In genomic region chr15:88465633-88466219, GRCh38 we compare ENCODE assay signal across 9 cellular contexts. TPM values are rescaled to one million over a fixed set of nuclear protein-coding genes. Genes with fewer than 3 reads are reported as not detected.
DNase-seq lines count a peak whose midpoint lies in the region; ATAC-seq, FAIRE-seq and TF ChIP-seq lines count a peak whose summit lies in the region.
"Had no signal": no experiment of that assay in that cellular context is flagged by ENCODE, and none has a peak within 500 bp of the region (broad histone marks: within the 10 kb centered on the region; RNA-seq: fewer than 3 reads in every experiment).

No MANE protein-coding gene starts in this region.

- H3K14ac ChIP-seq in IMR-90 (replicated peaks; ENCODE audit: low read depth, low read length), result no peak overlapping the region

- peaks cover 22% of the 10 kb centered on the region for H3K36me3 Mint-ChIP-seq in CD4-positive, CD25-positive, alpha-beta regulatory T cell
- H3K36me3 Mint-ChIP-seq in activated naive CD8-positive, alpha-beta T cell treated with anti-CD3 and anti-CD28 coated beads, Interleukin-2, amount 10 ng/mL, durations not matched to agents 7 days and 5 days, result peaks cover 5% of the 10 kb centered on the region

- H4K5ac ChIP-seq in IMR-90 (ENCODE audit: low read depth, low read length), result no peak overlapping the region

- dilution Hi-C loops in IMR-90 (cut with HindIII; ENCODE audit: low sequenced_read_pairs, unreplicated experiment), result no loop called here

- no peak for TF ChIP-seq RAD21 in IMR-90 (IDR thresholded peaks at IDR 0.05; ENCODE audit: low read length)

- no peak overlapping the region for H3K27ac ChIP-seq in CD4-positive, CD25-positive, alpha-beta regulatory T cell (ENCODE audit: insufficient read depth, low read length, poor library complexity, severe bottlenecking)
- H3K27ac ChIP-seq in IMR-90 (ENCODE audit: insufficient read depth, low read length), result no peak overlapping the region

- BruUV-seq in IMR-90 (replicated peaks; lab: Mats Ljungman, UMichigan), result no TSS peak

- H4K20me1 ChIP-seq in IMR-90 (ENCODE audit: insufficient read depth, low read length), result no peaks in the 10 kb centered on the region

- H3K4me1 Mint-ChIP-seq in CD4-positive, CD25-positive, alpha-beta regulatory T cell, result peaks cover 18 to 34% (median 20%) of the 10 kb centered on the region in 4 donors
- H3K4me1 Mint-ChIP-seq in activated naive CD8-positive, alpha-beta T cell treated with anti-CD3 and anti-CD28 coated beads, Interleukin-2, amount 10 ng/mL, durations not matched to agents 7 days and 5 days, result peaks cover 21% of the 10 kb centered on the region

- H2BK5ac ChIP-seq in IMR-90 (ENCODE audit: low read depth, low read length, poor library complexity, severe bottlenecking), result no peak overlapping the region

- peak overlapping the region in 2 of 4 donors; percentile 69 to 97 for H3K4me3 Mint-ChIP-seq in CD4-positive, CD25-positive, alpha-beta regulatory T cell
- H3K4me3 Mint-ChIP-seq in activated naive CD8-positive, alpha-beta T cell treated with anti-CD3 and anti-CD28 coated beads, Interleukin-2, amount 10 ng/mL, durations not matched to agents 7 days and 5 days, result peak overlapping the region; percentile 98

- ATAC-seq in CD4-positive, CD25-positive, alpha-beta regulatory T cell (ENCODE audit: low read depth in 2 of 2), result no peak
- no peak for ATAC-seq in IMR-90 (ENCODE audit: low read depth)
- no peak for ATAC-seq in activated naive CD8-positive, alpha-beta T cell treated with anti-CD3 and anti-CD28 coated beads, Interleukin-2, amount 10 ng/mL, durations not matched to agents 7 days and 5 days (ENCODE audit: low read depth)
- no peak for ATAC-seq in GM18517 (IDR thresholded peaks at IDR 0.05; ENCODE audit: unreplicated experiment)
- ATAC-seq in GM21786 (IDR thresholded peaks at IDR 0.05; ENCODE audit: unreplicated experiment), result no peak
- ATAC-seq: Panc1 had no signal

- no peak for DNase-seq in CD4-positive, CD25-positive, alpha-beta regulatory T cell
- peak; percentile 55 for DNase-seq in IMR-90
- no peak for DNase-seq in activated naive CD8-positive, alpha-beta T cell treated with anti-CD3 and anti-CD28 coated beads, Interleukin-2, amount 10 ng/mL, durations not matched to agents 7 days and 5 days
- DNase-seq in lung microvascular endothelial cell (ENCODE audit: low read depth in 2 of 2), result peak; percentile 55 to 80
- no peak for DNase-seq in D721Med (ENCODE audit: insufficient read length, low spot score)
- no peak for DNase-seq in NCI-H2107 treated with DMSO at 0.1 percent for 48 hours (lab: John Stamatoyannopoulos, UW; ENCODE audit: unreplicated experiment)

- H3K27me3 ChIP-seq in CD4-positive, CD25-positive, alpha-beta regulatory T cell (ENCODE audit: control insufficient read depth, insufficient read depth, low read length), result no peaks in the 10 kb centered on the region
- H3K27me3 ChIP-seq in IMR-90 (ENCODE audit: control insufficient read depth, insufficient read depth, low read length), result no peaks in the 10 kb centered on the region

- no peak overlapping the region for H3K4ac ChIP-seq in IMR-90 (ENCODE audit: low read depth, low read length)

- TF ChIP-seq CTCF in IMR-90 (conservative IDR thresholded peaks at IDR 0.05; ENCODE audit: low read depth, low read length) (no peak), D721Med (IDR thresholded peaks at IDR 0.05; ENCODE audit: insufficient read depth, missing control alignments) (no peak)

- POLR2A ChIA-PET in IMR-90 (lab: Charles Lee; ENCODE audit: unreplicated experiment), result no interaction called here
- POLR2A ChIA-PET in activated naive CD8-positive, alpha-beta T cell treated with anti-CD3 and anti-CD28 coated beads, Interleukin-2, amount 10 ng/mL, durations not matched to agents 7 days and 5 days (lab: Charles Lee), result interaction anchor here (1.0 kb wide), 1 partner anchor 549 kb away, joined by 5 read pairs; no protein-coding TSS in a partner anchor

- FAIRE-seq in D721Med (lab: Jason Lieb, UNC), result no peak

- no peak overlapping the region for H3K9ac ChIP-seq in IMR-90 (ENCODE audit: low read depth, low read length)

- no peak overlapping the region for H2AK5ac ChIP-seq in IMR-90 (ENCODE audit: low read depth, low read length)

- H4K91ac ChIP-seq in IMR-90 (ENCODE audit: insufficient read depth, low read depth, low read length), result no peak overlapping the region

- no peak for TF ChIP-seq POLR2A in IMR-90 (IDR thresholded peaks at IDR 0.05; ENCODE audit: low read depth, low read length)

- no peaks in the 10 kb centered on the region for H3K9me3 ChIP-seq in CD4-positive, CD25-positive, alpha-beta regulatory T cell (ENCODE audit: control insufficient read depth in 2 of 2, low read length in 2 of 2)
- H3K9me3 ChIP-seq in IMR-90 (ENCODE audit: control insufficient read depth, insufficient read depth, low read length), result no peaks in the 10 kb centered on the region

- intact Hi-C loops in IMR-90 (cut with micrococcal nuclease), result no loop called here

- H2AFZ ChIP-seq in IMR-90 (replicated peaks; ENCODE audit: low read length, poor library complexity), result no peak overlapping the region

- no peak overlapping the region for H3K18ac ChIP-seq in IMR-90 (ENCODE audit: low read depth, low read length)

- no peak overlapping the region for H2BK20ac ChIP-seq in IMR-90 (ENCODE audit: low read depth, low read length)

- H3K56ac ChIP-seq in IMR-90 (ENCODE audit: extremely low read depth, insufficient read depth, low read length), result no peak overlapping the region

- H3K23ac ChIP-seq in IMR-90 (ENCODE audit: low read depth, low read length), result no peak overlapping the region

- H3K9me1 ChIP-seq in IMR-90 (ENCODE audit: insufficient read depth, low read length), result peaks cover 6% of the 10 kb centered on the region; the same call in 1 of the 2 replicates

- peak overlapping the region; percentile 40; the same call in 1 of the 2 replicates for H3K4me2 ChIP-seq in IMR-90 (ENCODE audit: low read depth, low read length)

- peaks cover 39% of the 10 kb centered on the region for H3K36me3 ChIP-seq in CD4-positive, CD25-positive, alpha-beta regulatory T cell (ENCODE audit: control insufficient read depth, insufficient read depth, low read length)
- peaks cover 12% of the 10 kb centered on the region for H3K36me3 ChIP-seq in IMR-90 (ENCODE audit: control insufficient read depth, insufficient read depth, low read length)

- 100% methylated on average over 1 of the region's 4 CpGs; no CpG with 5 or more reads in 1 of the 2 experiments for WGBS in IMR-90 (ENCODE audit: extremely low coverage in 2 of 2, insufficient read length in 1 of 2), 2 experiments

- H2BK120ac ChIP-seq in IMR-90 (ENCODE audit: low read depth, low read length), result no peak overlapping the region

- peaks cover 5% of the 10 kb centered on the region for H3K27me3 Mint-ChIP-seq in CD4-positive, CD25-positive, alpha-beta regulatory T cell
- no peaks in the 10 kb centered on the region for H3K27me3 Mint-ChIP-seq in activated naive CD8-positive, alpha-beta T cell treated with anti-CD3 and anti-CD28 coated beads, Interleukin-2, amount 10 ng/mL, durations not matched to agents 7 days and 5 days

- H3K9me3 Mint-ChIP-seq in CD4-positive, CD25-positive, alpha-beta regulatory T cell, result no peaks in the 10 kb centered on the region
- H3K9me3 Mint-ChIP-seq in activated naive CD8-positive, alpha-beta T cell treated with anti-CD3 and anti-CD28 coated beads, Interleukin-2, amount 10 ng/mL, durations not matched to agents 7 days and 5 days, result no peaks in the 10 kb centered on the region

- no peak overlapping the region for H2AK9ac ChIP-seq in IMR-90 (replicated peaks; ENCODE audit: low read depth, low read length, poor library complexity)

- H4K8ac ChIP-seq in IMR-90 (ENCODE audit: low read depth in 2 of 2, low read length in 2 of 2), result no peak overlapping the region

- in situ Hi-C loops in IMR-90 (cut with MboI; ENCODE audit: low sequenced_read_pairs), result loop anchor here (5.0 kb wide), 1 partner anchor 152 kb away; no protein-coding TSS in a partner anchor

- H3K4me1 ChIP-seq in CD4-positive, CD25-positive, alpha-beta regulatory T cell (ENCODE audit: control insufficient read depth, insufficient read depth, low read length, poor library complexity, severe bottlenecking), result peaks cover 17% of the 10 kb centered on the region
- peaks cover 7% of the 10 kb centered on the region for H3K4me1 ChIP-seq in IMR-90 (ENCODE audit: control insufficient read depth, insufficient read depth, low read length)

- H2BK15ac ChIP-seq in IMR-90 (ENCODE audit: low read depth, low read length), result no peak overlapping the region

- CTCF ChIA-PET in IMR-90 (lab: Yijun Ruan, JAX), result no interaction called here

- H3K27ac Mint-ChIP-seq in CD4-positive, CD25-positive, alpha-beta regulatory T cell, result peak overlapping the region in 1 of 3 donors; percentile 97
- no peak overlapping the region for H3K27ac Mint-ChIP-seq in activated naive CD8-positive, alpha-beta T cell treated with anti-CD3 and anti-CD28 coated beads, Interleukin-2, amount 10 ng/mL, durations not matched to agents 7 days and 5 days

- peaks cover 26 to 42% of the 10 kb centered on the region in 2 experiments for H3K79me1 ChIP-seq in IMR-90 (ENCODE audit: low read depth in 1 of 2, low read length in 2 of 2)

- peak overlapping the region; percentile 97 for H3K4me3 ChIP-seq in CD4-positive, CD25-positive, alpha-beta regulatory T cell (ENCODE audit: low read depth, low read length)
- H3K4me3 ChIP-seq in IMR-90 (ENCODE audit: insufficient read depth, low read depth, low read length), result no peak overlapping the region

TF ChIP-seq in IMR-90, 13 proteins besides CTCF, POLR2A, EP300 and RAD21 (continues in another document):
- peak; percentile 40 for TF ChIP-seq FOS (IDR thresholded peaks at IDR 0.05; ENCODE audit: low read depth, low read length)
- no peak for TF ChIP-seq CHD1 (IDR thresholded peaks at IDR 0.05; ENCODE audit: low read depth, low read length)

RNA-seq across cellular contexts. Expression of gene MRPL46, which starts 1.5 kb away (rescaled TPM):
- 11.8 TPM for total RNA-seq in CD4-positive, CD25-positive, alpha-beta regulatory T cell
- 10 to 100 TPM; 49.9 to 72.9 (median 67.2) TPM for polyA plus RNA-seq in CD4-positive, CD25-positive, alpha-beta regulatory T cell
- total RNA-seq in IMR-90 (2012; rRNA removed) (14.2 and 16.4 TPM in 2 replicates), lung microvascular endothelial cell (12.0 and 15.5 TPM in 2 replicates)
- polyA plus RNA-seq in IMR-90 (2012; rRNA removed), result 24.2 and 28.1 TPM in 2 replicates
- 17.6 and 24.4 TPM in 2 replicates for polyA plus RNA-seq in IMR-90 (2012; cell fraction: cytosol; rRNA removed)
- polyA plus RNA-seq in IMR-90 (2012; cell fraction: nucleus; rRNA removed; ENCODE audit: low replicate concordance), result 7.7 and 15.2 TPM in 2 replicates
- 10 to 100 TPM; 28.4 to 29.2 TPM for total RNA-seq in activated naive CD8-positive, alpha-beta T cell treated with anti-CD3 and anti-CD28 coated beads, Interleukin-2, amount 10 ng/mL, durations not matched to agents 7 days and 5 days

RNA-seq across cellular contexts. Expression of gene MRPS11, which starts 1.8 kb away (rescaled TPM):
- total RNA-seq in CD4-positive, CD25-positive, alpha-beta regulatory T cell, result 21.8 TPM
- 10 to 100 TPM; 48.6 to 64.2 (median 60.5) TPM for polyA plus RNA-seq in CD4-positive, CD25-positive, alpha-beta regulatory T cell
- total RNA-seq in IMR-90 (2012; rRNA removed) (45.5 and 66.1 TPM in 2 replicates), lung microvascular endothelial cell (20.5 and 29.4 TPM in 2 replicates)
- polyA plus RNA-seq in IMR-90 (2012; rRNA removed), result 87.8 and 117 TPM in 2 replicates
- 66.5 and 71.6 TPM in 2 replicates for polyA plus RNA-seq in IMR-90 (2012; cell fraction: cytosol; rRNA removed)
- 26.7 and 31.5 TPM in 2 replicates for polyA plus RNA-seq in IMR-90 (2012; cell fraction: nucleus; rRNA removed; ENCODE audit: low replicate concordance)
- 10 to 100 TPM; 54.9 to 55.7 TPM for total RNA-seq in activated naive CD8-positive, alpha-beta T cell treated with anti-CD3 and anti-CD28 coated beads, Interleukin-2, amount 10 ng/mL, durations not matched to agents 7 days and 5 days

Comparison
In these comparisons a context has a peak if more than half of its experiments do, and no peak if none do; other contexts are left out.
1. DNase-seq: peak in IMR-90 (single experiment) and lung microvascular endothelial cell (2 of 2); none in CD4-positive, CD25-positive, alpha-beta regulatory T cell (0 of 3), activated naive CD8-positive, alpha-beta T cell treated with anti-CD3 and anti-CD28 coated beads, Interleukin-2, amount 10 ng/mL, durations not matched to agents 7 days and 5 days (single experiment), D721Med (single experiment) and NCI-H2107 treated with DMSO at 0.1 percent for 48 hours (single experiment).